In the genomic region with DNA sequence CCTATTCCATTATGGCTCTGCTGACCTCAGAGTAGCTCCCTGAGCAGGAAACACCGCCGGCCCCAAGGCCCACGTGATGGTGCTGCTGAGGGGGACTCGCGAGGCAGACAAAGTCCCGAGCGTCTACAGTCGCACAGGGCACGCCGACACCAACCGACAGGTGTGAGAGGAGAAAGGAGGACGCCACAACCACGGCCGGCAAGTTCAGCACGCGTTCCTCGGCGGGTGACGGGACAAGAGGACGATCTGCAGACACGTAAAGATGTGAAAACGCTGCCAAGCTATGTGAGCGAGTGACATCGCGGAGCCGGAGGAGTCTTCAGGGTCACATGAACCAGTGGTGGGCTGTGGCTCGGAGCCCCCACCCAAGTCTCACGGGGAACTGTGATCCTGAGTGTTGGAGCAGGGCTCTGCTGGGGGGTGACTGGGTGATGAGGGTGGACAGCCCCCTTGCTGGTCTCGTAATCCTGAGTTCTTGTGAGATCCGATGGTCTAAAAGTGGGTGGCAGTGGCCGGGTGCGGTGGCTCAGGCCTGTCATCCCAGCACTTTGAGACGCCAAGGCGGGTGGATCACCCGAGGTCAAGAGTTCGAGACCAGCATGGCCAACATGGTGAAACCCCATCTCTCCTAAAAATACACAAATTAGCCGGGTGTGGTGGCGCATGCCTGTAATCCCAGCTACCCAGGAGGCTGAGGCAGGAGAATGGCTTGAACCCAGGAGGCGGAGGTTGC, we compare ENCODE assay signal across 18 cellular contexts.
"Had no signal": no experiment of that assay in that cellular context is flagged by ENCODE, and none has a peak within 500 bp of the region (broad histone marks: within the 10 kb centered on the region; RNA-seq: fewer than 3 reads in every experiment).

No MANE protein-coding gene starts in this region.

- H3K9me3 Mint-ChIP-seq: endodermal cell had no signal

- H3K4me3 ChIP-seq: ascending aorta, breast epithelium, dorsolateral prefrontal cortex, gastrocnemius medialis, heart right ventricle, tibial artery, vagina had no signal

- H3K27ac ChIP-seq: ascending aorta, breast epithelium, dorsolateral prefrontal cortex, heart right ventricle, tibial artery, vagina, WERI-Rb-1 had no signal

- H3K27ac Mint-ChIP-seq: activated naive CD8-positive, alpha-beta T cell treated with anti-CD3 and anti-CD28 coated beads, Interleukin-2, amount 50 U/mL, for 24 hours; T-helper 1 cell treated with Interleukin-12 subunit alpha and Interleukin-12 subunit beta and Interleukin-4 antibody, amounts not matched to agents 30 μg/mL and 1 μg/mL, for 36 hours had no signal

- H3K27me3 ChIP-seq: ascending aorta, breast epithelium, dorsolateral prefrontal cortex, gastrocnemius medialis, heart right ventricle, tibial artery, vagina had no signal

- DNase-seq: activated CD4-positive, alpha-beta T cell treated with anti-CD3 and anti-CD28 coated beads, Interleukin-2, amount 10 ng/mL, durations not matched to agents 7 days and 5 days; activated CD8-positive, alpha-beta memory T cell treated with anti-CD3 and anti-CD28 coated beads for 24 hours; activated naive CD4-positive, alpha-beta T cell; activated naive CD8-positive, alpha-beta T cell treated with anti-CD3 and anti-CD28 coated beads, Interleukin-2, amount 50 U/mL, for 24 hours; dorsolateral prefrontal cortex; endodermal cell; erythroblast; stimulated activated CD4-positive, alpha-beta T cell treated with anti-CD3 and anti-CD28 coated beads, Interleukin-2, amount 100 ng/mL, for 48 hours; stimulated activated naive CD4-positive, alpha-beta T cell; WERI-Rb-1 had no signal

- H3K4me1 ChIP-seq: ascending aorta, breast epithelium, gastrocnemius medialis, tibial artery, vagina had no signal

- H3K36me3 ChIP-seq: ascending aorta, breast epithelium, gastrocnemius medialis, vagina had no signal

- ATAC-seq: activated naive CD8-positive, alpha-beta T cell treated with anti-CD3 and anti-CD28 coated beads, Interleukin-2, amount 50 U/mL, for 24 hours; gastrocnemius medialis; left lobe of liver had no signal

- H3K9me3 ChIP-seq: ascending aorta, breast epithelium, gastrocnemius medialis, heart right ventricle, tibial artery, vagina had no signal

- H3K4me1 Mint-ChIP-seq: endodermal cell had no signal

- H3K27me3 Mint-ChIP-seq: activated CD4-positive, alpha-beta T cell treated with anti-CD3 and anti-CD28 coated beads, Interleukin-2, amount 10 ng/mL, durations not matched to agents 7 days and 5 days; activated naive CD8-positive, alpha-beta T cell treated with anti-CD3 and anti-CD28 coated beads, Interleukin-2, amount 50 U/mL, for 24 hours had no signal

- H3K4me3 Mint-ChIP-seq: activated CD4-positive, alpha-beta T cell treated with anti-CD3 and anti-CD28 coated beads, Interleukin-2, amount 10 ng/mL, durations not matched to agents 7 days and 5 days; activated naive CD8-positive, alpha-beta T cell treated with anti-CD3 and anti-CD28 coated beads, Interleukin-2, amount 50 U/mL, for 24 hours; endodermal cell; T-helper 1 cell treated with Interleukin-12 subunit alpha and Interleukin-12 subunit beta and Interleukin-4 antibody, amounts not matched to agents 30 μg/mL and 1 μg/mL, for 36 hours had no signal
